Comparison of ENCODE assay signal across 1 cellular context in genomic region chr18:55763805-55764204, GRCh38.
TF ChIP-seq lines count a peak whose summit lies in the region.

No MANE protein-coding gene starts in this region.

TF ChIP-seq in H1, 55 proteins besides CTCF, POLR2A, EP300 and RAD21 (continued from another document):
- TF ChIP-seq E2F6 (IDR thresholded peaks at IDR 0.05), result no peak
- no peak for TF ChIP-seq SP4 (IDR thresholded peaks at IDR 0.05; ENCODE audit: low read length)
- TF ChIP-seq RXRA (IDR thresholded peaks at IDR 0.05; ENCODE audit: insufficient read depth, low read depth, low read length), result no peak
- TF ChIP-seq KDM1A (IDR thresholded peaks at IDR 0.05; ENCODE audit: borderline replicate concordance, low read length), result no peak
- TF ChIP-seq BACH1 (IDR thresholded peaks at IDR 0.05; ENCODE audit: low read length), result no peak
- no peak for TF ChIP-seq HDAC6 (IDR thresholded peaks at IDR 0.05; ENCODE audit: low read depth, low read length)
- no peak for TF ChIP-seq CREB1 (IDR thresholded peaks at IDR 0.05)
- no peak for TF ChIP-seq NANOG (IDR thresholded peaks at IDR 0.05; ENCODE audit: insufficient read depth, low read depth, low read length, poor library complexity, severe bottlenecking)
- no peak for TF ChIP-seq MAFK (IDR thresholded peaks at IDR 0.05; ENCODE audit: low read depth, low read length)
- TF ChIP-seq GABPA (IDR thresholded peaks at IDR 0.05; ENCODE audit: borderline replicate concordance, insufficient read depth, low read length), result no peak
- no peak for TF ChIP-seq POU5F1 (IDR thresholded peaks at IDR 0.05; ENCODE audit: low read depth, low read length)
- no peak for TF ChIP-seq NRF1 (IDR thresholded peaks at IDR 0.05; ENCODE audit: low read depth, low read length)
